Comparison of ENCODE assay signal across 36 cellular contexts in genomic region chr4:22719218-22719617, GRCh38. TPM values are rescaled to one million over a fixed set of nuclear protein-coding genes. Genes with fewer than 3 reads are reported as not detected.
"Had no signal": no experiment of that assay in that cellular context is flagged by ENCODE, and none has a peak within 500 bp of the region (broad histone marks: within the 10 kb centered on the region; RNA-seq: fewer than 3 reads in every experiment).

No MANE protein-coding gene starts in this region.

- H3K4me1 ChIP-seq: adrenal gland, Peyer's patch had no signal

- H3K27me3 ChIP-seq: adrenal gland, Peyer's patch had no signal

- H3K36me3 ChIP-seq: adrenal gland, Peyer's patch had no signal

- ATAC-seq: activated naive CD4-positive, alpha-beta T cell treated with anti-CD3 and anti-CD28 coated beads, Interleukin-2, amount 50 U/mL, for 72 hours; activated T-cell treated with anti-CD3 and anti-CD28 coated beads, Interleukin-2, amount 50 U/mL, for 4 hours; PC-3; SK-N-SH treated with all-trans-retinoic acid at 6 μM for 48 hours; T-cell; T-helper 17 cell had no signal

- H3K27ac ChIP-seq: adrenal gland, KMS-11, Peyer's patch, VCaP had no signal

- DNase-seq: activated B cell treated with CpG ODN at 0.5 μM for 24 hours; activated CD4-positive, alpha-beta memory T cell treated with anti-CD3 and anti-CD28 coated beads for 36 hours; activated CD4-positive, alpha-beta T cell treated with anti-CD3 and anti-CD28 coated beads for 4 hours; activated CD4-positive, alpha-beta T cell treated with anti-CD3 and anti-CD28 coated beads, Interleukin-2, amount 50 U/mL, for 1 hour; activated CD4-positive, CD25-positive, alpha-beta regulatory T cell treated with anti-CD3 and anti-CD28 coated beads, Interleukin-2, amount 50 U/mL, for 72 hours; activated CD8-positive, alpha-beta memory T cell treated with anti-CD3 and anti-CD28 coated beads, Interleukin-2, amount 50 U/mL, for 4 hours; activated gamma-delta T cell treated with Interleukin-2 at 50 U/mL for 16 hours; activated naive CD4-positive, alpha-beta T cell treated with anti-CD3 and anti-CD28 coated beads for 36 hours; activated T-cell treated with anti-CD3 and anti-CD28 coated beads for 4 hours; activated T-cell treated with anti-CD3 and anti-CD28 coated beads, Interleukin-2, amount 50 U/mL, for 4 hours; adrenal gland; caudate nucleus; cerebellar nuclear complex; NCI-H1092 treated with DMSO at 0.1 percent for 48 hours; NCI-H1417 treated with DMSO at 0.1 percent for 48 hours; NCI-H1694; NCI-H1930; NCI-H226; NCI-H524 treated with DMSO at 0.1 percent for 48 hours; NCI-H82; NK-92 treated with Interleukin-12 subunit alpha and Interleukin-12 subunit beta, amount 100 ng/mL, for 24 hours; PC-3; Peyer's patch; RPMI8226; SIG-M5; T-cell; T-helper 17 cell had no signal

- H3K4me2 ChIP-seq: KMS-11 had no signal

- H3K9me3 ChIP-seq: adrenal gland, Peyer's patch had no signal

- H3K4me3 ChIP-seq: adrenal gland, Peyer's patch had no signal

- FAIRE-seq: astrocyte, bronchial epithelial cell had no signal

- H3K9ac ChIP-seq: KMS-11 had no signal

RNA-seq across cellular contexts. Expression of gene GBA3, which starts 26.5 kb away (rescaled TPM):
- total RNA-seq: activated B cell treated with CpG ODN at 0.5 μM for 24 hours; activated CD4-positive, alpha-beta memory T cell treated with anti-CD3 and anti-CD28 coated beads for 36 hours; activated naive CD4-positive, alpha-beta T cell treated with anti-CD3 and anti-CD28 coated beads for 36 hours; activated naive CD4-positive, alpha-beta T cell treated with anti-CD3 and anti-CD28 coated beads, Interleukin-2, amount 50 U/mL, for 72 hours; activated T-cell treated with anti-CD3 and anti-CD28 coated beads, Interleukin-2, amount 50 U/mL, for 4 hours; activated T-helper 1 cell treated with anti-CD3 and anti-CD28 coated beads, Interleukin-12 subunit alpha, Interleukin-12 subunit beta, Interleukin-2, Interleukin-4 antibody, amounts not matched to agents 30 ng/mL and 10 ng/mL and 1 ng/mL, durations not matched to agents 14 hours and 24 hours and 36 hours; astrocyte; LHCN-M2; NCI-H460; PC-3; T-helper 17 cell had no signal
